In genomic region chr7:130912910-130913720, GRCh38 we compare ENCODE assay signal across 8 cellular contexts.
DNase-seq lines count a peak whose midpoint lies in the region; ATAC-seq, FAIRE-seq and TF ChIP-seq lines count a peak whose summit lies in the region.

No MANE protein-coding gene starts in this region.

- H3K27me3 ChIP-seq in bronchial epithelial cell (ENCODE audit: control insufficient read depth, insufficient read depth, low read length), result no peaks in the 10 kb centered on the region
- H3K27me3 ChIP-seq in lung (ENCODE audit: control insufficient read depth, insufficient read depth), result no peaks in the 10 kb centered on the region

- no peaks in the 10 kb centered on the region for H3K36me3 ChIP-seq in ES-I3 (ENCODE audit: insufficient read depth, low read length)
- no peaks in the 10 kb centered on the region for H3K36me3 ChIP-seq in KOPT-K1 (ENCODE audit: insufficient read depth, low read length)
- no peaks in the 10 kb centered on the region for H3K36me3 ChIP-seq in bronchial epithelial cell (ENCODE audit: control insufficient read depth, insufficient read depth, low read length)
- H3K36me3 ChIP-seq in lung (ENCODE audit: control insufficient read depth in 2 of 2, insufficient read depth in 2 of 2, low read length in 2 of 2), result peaks cover 0 to 2% of the 10 kb centered on the region in 2 donors

- H3K4me1 ChIP-seq in ES-I3 (ENCODE audit: insufficient read depth, low read length) (peaks cover 56% of the 10 kb centered on the region), lung (ENCODE audit: control insufficient read depth in 2 of 2, insufficient read depth in 2 of 2, low read length in 2 of 2) (peaks cover 17 to 41% of the 10 kb centered on the region in 2 donors)

- TF ChIP-seq CTCF in WI38 (IDR thresholded peaks at IDR 0.05; ENCODE audit: low read depth, low read length), result no peak
- TF ChIP-seq CTCF in bronchial epithelial cell (IDR thresholded peaks at IDR 0.05; ENCODE audit: insufficient read depth, low read length, severe bottlenecking), result no peak
- no peak for TF ChIP-seq CTCF in lung (IDR thresholded peaks at IDR 0.05; ENCODE audit: control extremely low read depth, extremely low read depth)

- H3K27ac ChIP-seq in KOPT-K1 (ENCODE audit: low read depth, low read length, poor library complexity, severe bottlenecking), result peak overlapping the region; percentile 92
- peak overlapping the region; percentile 96 to 97 for H3K27ac ChIP-seq in lung (ENCODE audit: low read depth in 1 of 2, low read length in 1 of 2)

- no peaks in the 10 kb centered on the region for H3K9me3 ChIP-seq in ES-I3 (ENCODE audit: control insufficient read depth, insufficient read depth, low read length)
- H3K9me3 ChIP-seq in KOPT-K1 (ENCODE audit: insufficient read depth, low read length, poor library complexity, severe bottlenecking), result no peaks in the 10 kb centered on the region
- H3K9me3 ChIP-seq in lung (ENCODE audit: control insufficient read depth in 2 of 2, insufficient read depth in 1 of 2, low read length in 1 of 2), result no peaks in the 10 kb centered on the region

- ATAC-seq in GM21825 (IDR thresholded peaks at IDR 0.05; ENCODE audit: unreplicated experiment) (peak; percentile 85), lung (ENCODE audit: insufficient read depth, low FRiP score) (peak; percentile 85)

- 0% methylated on average over 17 of the region's 17 CpGs for WGBS in lung, 2 donors

- DNase-seq in bronchial epithelial cell (ENCODE audit: low read depth), result peak; percentile 98
- DNase-seq in lung (ENCODE audit: low spot score), result peak; percentile 70
- DNase-seq in stimulated activated CD8-positive, alpha-beta memory T cell treated with anti-CD3 and anti-CD28 coated beads, Interleukin-15, amount 100 ng/mL, for 1 hour (ENCODE audit: low read depth), result peak; percentile 53
- no peak for DNase-seq in HuH-7 (ENCODE audit: low spot score)

- H3K9ac ChIP-seq in ES-I3 (ENCODE audit: low read depth, low read length), result peak overlapping the region; percentile 37; the same call in 1 of the 2 replicates

- H3K4me3 ChIP-seq in WI38 (ENCODE audit: low read depth, low read length) (peak overlapping the region; percentile 70), bronchial epithelial cell (ENCODE audit: low read depth, low read length) (peak overlapping the region; percentile 48), lung (no peak overlapping the region)

- no peak for FAIRE-seq in bronchial epithelial cell (lab: Jason Lieb, UNC)
